In genomic region chr11:35412285-35412684, GRCh38 we compare ENCODE assay signal across 8 cellular contexts. TPM values are rescaled to one million over a fixed set of nuclear protein-coding genes. Genes with fewer than 3 reads are reported as not detected.
DNase-seq lines count a peak whose midpoint lies in the region; ATAC-seq, FAIRE-seq and TF ChIP-seq lines count a peak whose summit lies in the region.

No MANE protein-coding gene starts in this region.

- H3K4me1 ChIP-seq in HepG2 (ENCODE audit: insufficient read depth, low read length) (peaks cover 6% of the 10 kb centered on the region; the same call in 1 of the 2 replicates), tibial artery (no peaks in the 10 kb centered on the region)

- H3K27me3 ChIP-seq in HepG2 (ENCODE audit: control insufficient read depth in 1 of 2, insufficient read depth in 2 of 2, low read length in 2 of 2) (peaks cover 0 to 8% of the 10 kb centered on the region in 2 experiments; a peak in 2 of 5 replicates), tibial artery (peaks cover 0 to 27% of the 10 kb centered on the region in 2 donors)

- no peaks in the 10 kb centered on the region for H3K9me3 ChIP-seq in HepG2 (ENCODE audit: low read length)
- H3K9me3 ChIP-seq in tibial artery: no peaks in the 10 kb centered on the region

- TF ChIP-seq EP300 in HepG2 (IDR thresholded peaks at IDR 0.05; ENCODE audit: low read depth in 2 of 2, low read length in 2 of 2) (no peak), HepG2 (CRISPR knock-in tag; IDR thresholded peaks at IDR 0.05; ENCODE audit: borderline replicate concordance) (no peak)

- BruUV-seq in Calu3 (replicated peaks; lab: Mats Ljungman, UMichigan): no TSS peak
- no TSS peak for BruUV-seq in HepG2 (replicated peaks; lab: Mats Ljungman, UMichigan)

- no peaks in the 10 kb centered on the region for H3K9me3 Mint-ChIP-seq in Calu3 (ENCODE audit: low read depth, unreplicated experiment)

- 15% methylated on average over 2 of the region's 2 CpGs for WGBS in HepG2 (ENCODE audit: low lambda C conversion rate)

- POLR2A ChIA-PET in HepG2 (lab: Yijun Ruan, JAX): no interaction called here

- peaks cover 40% of the 10 kb centered on the region for H3K27me3 Mint-ChIP-seq in Calu3 (ENCODE audit: unreplicated experiment)

- DNase-seq in Calu3: no peak
- DNase-seq in HT-29 (ENCODE audit: low spot score): peak; percentile 55
- peak; percentile 46 for DNase-seq in SW480 (ENCODE audit: low spot score)
- DNase-seq in HepG2 (ENCODE audit: low spot score): no peak
- no peak for DNase-seq in activated gamma-delta T cell (lab: John Stamatoyannopoulos, UW)
- DNase-seq in tibial artery: no peak
- DNase-seq in activated CD8-positive, alpha-beta memory T cell treated with anti-CD3 and anti-CD28 coated beads for 24 hours: no peak

- no peaks in the 10 kb centered on the region for H3K36me3 ChIP-seq in HepG2 (replicated peaks in 1 of 2; ENCODE audit: control insufficient read depth in 1 of 2, insufficient read depth in 2 of 2, low read length in 2 of 2)
- no peaks in the 10 kb centered on the region for H3K36me3 ChIP-seq in tibial artery

- no peak overlapping the region for H3K9ac ChIP-seq in HepG2 (ENCODE audit: insufficient read depth, low read depth, low read length)

- H3K4me3 Mint-ChIP-seq in Calu3 (ENCODE audit: low read depth, unreplicated experiment): no peak overlapping the region

- H3K36me3 Mint-ChIP-seq in Calu3 (ENCODE audit: insufficient read depth, unreplicated experiment): no peaks in the 10 kb centered on the region

- H2AFZ ChIP-seq in HepG2 (ENCODE audit: low read length): no peak overlapping the region

- no peak overlapping the region for H3K4me3 ChIP-seq in HepG2 (replicated peaks in 1 of 3; ENCODE audit: insufficient read depth in 1 of 3, low read depth in 2 of 3, low read length in 3 of 3)
- no peak overlapping the region for H3K4me3 ChIP-seq in tibial artery

- intact Hi-C loops in Calu3 (cut with micrococcal nuclease; ENCODE audit: unreplicated experiment): loop anchor here (5.0 kb wide), 1 partner anchor 415 kb away; no protein-coding TSS in a partner anchor
- intact Hi-C loops in HepG2 (cut with micrococcal nuclease; ENCODE audit: unreplicated experiment): no loop called here
- intact Hi-C loops in tibial artery (cut with DNase I; ENCODE audit: low total_unique reads): no loop called here

- H4K20me1 ChIP-seq in HepG2 (ENCODE audit: insufficient read depth, low read length): no peaks in the 10 kb centered on the region

- no peaks in the 10 kb centered on the region for H3K79me2 ChIP-seq in HepG2 (ENCODE audit: insufficient read depth, low read length)

- CTCF ChIA-PET in Calu3 (lab: Charles Lee) (interaction anchor here (0.6 to 1.2 kb wide), 4 partner anchors 67 to 486 kb away, joined by 3 to 4 read pairs (median 3); no protein-coding TSS in a partner anchor), HepG2 (lab: Yijun Ruan, JAX; ENCODE audit: low intra/inter-chr PET ratio, low total read pairs) (no interaction called here)

- no peak overlapping the region for H3K4me2 ChIP-seq in HepG2 (ENCODE audit: low read depth, low read length)

- TF ChIP-seq RAD21 in HepG2 (CRISPR knock-in tag; IDR thresholded peaks at IDR 0.05): no peak

- ATAC-seq in HepG2 (peak; percentile 74; the same call in 2 of the 3 replicates), HG02610 (IDR thresholded peaks at IDR 0.05; ENCODE audit: unreplicated experiment) (no peak)

- no peak for TF ChIP-seq POLR2A in HepG2 (IDR thresholded peaks at IDR 0.05; ENCODE audit: insufficient read depth in 1 of 2, low read depth in 2 of 2, low read length in 2 of 2)

- H3K4me1 Mint-ChIP-seq in Calu3 (ENCODE audit: low read depth, unreplicated experiment): no peaks in the 10 kb centered on the region

- peak; percentile 53 for TF ChIP-seq CTCF in Calu3 (IDR thresholded peaks at IDR 0.05; ENCODE audit: unreplicated experiment)
- peak; percentile 59 for TF ChIP-seq CTCF in HepG2 (CRISPR knock-in tag; IDR thresholded peaks at IDR 0.05)
- peak in 1 of 2 experiments; percentile 22 for TF ChIP-seq CTCF in tibial artery (IDR thresholded peaks at IDR 0.05)

- in situ Hi-C loops in HepG2 (cut with HindIII; ENCODE audit: extremely low pct_ligation_motif_present, low pct_unique_long_range_greater_than_20kb): no loop called here

- peak; percentile 44 for FAIRE-seq in HepG2 (lab: Jason Lieb, UNC)

- H3K27ac Mint-ChIP-seq in Calu3 (ENCODE audit: unreplicated experiment): no peak overlapping the region

- H3K27ac ChIP-seq in HepG2 (ENCODE audit: extremely low read length, insufficient read depth, low read length): no peak overlapping the region
- H3K27ac ChIP-seq in tibial artery: no peak overlapping the region

TF ChIP-seq in HepG2, 621 proteins besides CTCF, POLR2A, EP300 and RAD21 (continues in another document):
- TF ChIP-seq HNRNPL (IDR thresholded peaks at IDR 0.05; ENCODE audit: low read depth, low read length) (no peak), ZNF331 (CRISPR knock-in tag; IDR thresholded peaks at IDR 0.05) (no peak), ZMYM2 (CRISPR knock-in tag; IDR thresholded peaks at IDR 0.05) (no peak), DNMT3B (CRISPR knock-in tag; conservative IDR thresholded peaks at IDR 0.05) (no peak)
- TF ChIP-seq, protein P1, sequence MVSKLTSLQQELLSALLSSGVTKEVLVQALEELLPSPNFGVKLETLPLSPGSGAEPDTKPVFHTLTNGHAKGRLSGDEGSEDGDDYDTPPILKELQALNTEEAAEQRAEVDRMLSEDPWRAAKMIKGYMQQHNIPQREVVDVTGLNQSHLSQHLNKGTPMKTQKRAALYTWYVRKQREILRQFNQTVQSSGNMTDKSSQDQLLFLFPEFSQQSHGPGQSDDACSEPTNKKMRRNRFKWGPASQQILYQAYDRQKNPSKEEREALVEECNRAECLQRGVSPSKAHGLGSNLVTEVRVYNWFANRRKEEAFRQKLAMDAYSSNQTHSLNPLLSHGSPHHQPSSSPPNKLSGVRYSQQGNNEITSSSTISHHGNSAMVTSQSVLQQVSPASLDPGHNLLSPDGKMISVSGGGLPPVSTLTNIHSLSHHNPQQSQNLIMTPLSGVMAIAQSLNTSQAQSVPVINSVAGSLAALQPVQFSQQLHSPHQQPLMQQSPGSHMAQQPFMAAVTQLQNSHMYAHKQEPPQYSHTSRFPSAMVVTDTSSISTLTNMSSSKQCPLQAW (CRISPR knock-in tag; IDR thresholded peaks at IDR 0.05): no peak

RNA-seq across cellular contexts. Expression of gene SLC1A2, which starts 7.1 kb away (rescaled TPM):
- total RNA-seq in Calu3 (2022): 0.37 and 0.40 TPM in 2 replicates
- not detected in 2 replicates for total RNA-seq in HT-29 (2014; rRNA removed; shearing (Covaris generic))
- total RNA-seq in HepG2 (2016; rRNA removed; fragmentation: Illumina TruSeq; extraction: Trizol): 16.5 and 23.2 TPM in 2 replicates
- total RNA-seq in HepG2 (2016; cell fraction: cytosol; rRNA removed; fragmentation: Illumina TruSeq; extraction: Trizol; ENCODE audit: low read depth): 1.9 and 2.6 TPM in 2 replicates
- 16.3 and 22.3 TPM in 2 replicates for total RNA-seq in HepG2 (2016; cell fraction: insoluble cytoplasmic fraction; rRNA removed; fragmentation: Illumina TruSeq; extraction: Trizol)
- 5.3 and 5.4 TPM in 2 replicates for total RNA-seq in HepG2 (2016; cell fraction: membrane; rRNA removed; fragmentation: Illumina TruSeq; extraction: Trizol)
- 34.4 and 35.7 TPM in 2 replicates for total RNA-seq in HepG2 (2016; cell fraction: nucleus; rRNA removed; fragmentation: Illumina TruSeq; extraction: Trizol)
- polyA plus RNA-seq in HepG2 (2011; rRNA removed): 43.2 and 47.1 TPM in 2 replicates
- polyA plus RNA-seq in HepG2 (2011; cell fraction: cytosol; rRNA removed): 22.2 and 39.6 TPM in 2 replicates
- polyA plus RNA-seq in HepG2 (2011; cell fraction: nucleus; rRNA removed): 29.2 and 40.9 TPM in 2 replicates
- polyA plus RNA-seq in HepG2 (2012): 42.0 and 55.4 TPM in 2 replicates
- polyA plus RNA-seq in HepG2 (2016; cell fraction: cytosol; fragmentation: Illumina TruSeq; extraction: Trizol; ENCODE audit: low read depth): 0.77 and 1.0 TPM in 2 replicates
- polyA plus RNA-seq in HepG2 (2016; cell fraction: insoluble cytoplasmic fraction; fragmentation: Illumina TruSeq; extraction: Trizol; ENCODE audit: low read depth): 5.4 and 6.4 TPM in 2 replicates
- polyA plus RNA-seq in HepG2 (2016; cell fraction: membrane; fragmentation: Illumina TruSeq; extraction: Trizol; ENCODE audit: low read depth): 1.1 and 1.5 TPM in 2 replicates
- 15.3 and 15.8 TPM in 2 replicates for polyA plus RNA-seq in HepG2 (2016; cell fraction: nucleus; fragmentation: Illumina TruSeq; extraction: Trizol; ENCODE audit: insufficient read depth, low read depth)
- polyA minus RNA-seq in HepG2 (2011; rRNA and poly(A)+ RNA removed; ENCODE audit: low replicate concordance): 0.12 and 435 TPM in 2 replicates
- 92.0 and 179 TPM in 2 replicates for polyA minus RNA-seq in HepG2 (2011; cell fraction: cytosol; rRNA and poly(A)+ RNA removed)
- polyA minus RNA-seq in HepG2 (2011; cell fraction: nucleus; rRNA and poly(A)+ RNA removed): 140 and 207 TPM in 2 replicates

Comparison
In these comparisons a context has a peak if more than half of its experiments do, and no peak if none do; other contexts are left out.
1. DNase-seq: peak in HT-29 (single experiment) and SW480 (single experiment); none in Calu3 (single experiment), HepG2 (single experiment), activated gamma-delta T cell (single experiment), tibial artery (0 of 2) and activated CD8-positive, alpha-beta memory T cell treated with anti-CD3 and anti-CD28 coated beads for 24 hours (single experiment).